Comparison of ENCODE assay signal across 17 cellular contexts in genomic region chr7:100552532-100552931, GRCh38. TPM values are rescaled to one million over a fixed set of nuclear protein-coding genes. Genes with fewer than 3 reads are reported as not detected.
A peak's percentile ranks its signal among the peaks of the same experiment; 100 is the strongest.
DNase-seq lines count a peak whose midpoint lies in the region; ATAC-seq lines count a peak whose summit lies in the region.
"Had no signal": no experiment of that assay in that cellular context is flagged by ENCODE, and none has a peak within 500 bp of the region (broad histone marks: within the 10 kb centered on the region; RNA-seq: fewer than 3 reads in every experiment).

No MANE protein-coding gene starts in this region.

- peaks cover 30% of the 10 kb centered on the region for H3K4me1 Mint-ChIP-seq in activated naive CD8-positive, alpha-beta T cell treated with anti-CD3 and anti-CD28 coated beads, Interleukin-2, amount 10 ng/mL, durations not matched to agents 7 days and 5 days
- peaks cover 32% of the 10 kb centered on the region for H3K4me1 Mint-ChIP-seq in activated naive CD8-positive, alpha-beta T cell treated with anti-CD3 and anti-CD28 coated beads for 36 hours
- peaks cover 43% of the 10 kb centered on the region for H3K4me1 Mint-ChIP-seq in activated CD4-positive, alpha-beta memory T cell treated with anti-CD3 and anti-CD28 coated beads, Interleukin-2, amount 10 ng/mL, durations not matched to agents 7 days and 5 days
- peaks cover 17 to 39% (median 35%) of the 10 kb centered on the region in 4 donors for H3K4me1 Mint-ChIP-seq in naive thymus-derived CD8-positive, alpha-beta T cell

- no peaks in the 10 kb centered on the region for H3K9me3 Mint-ChIP-seq in activated naive CD8-positive, alpha-beta T cell treated with anti-CD3 and anti-CD28 coated beads, Interleukin-2, amount 10 ng/mL, durations not matched to agents 7 days and 5 days
- H3K9me3 Mint-ChIP-seq in activated naive CD8-positive, alpha-beta T cell treated with anti-CD3 and anti-CD28 coated beads for 36 hours: no peaks in the 10 kb centered on the region
- no peaks in the 10 kb centered on the region for H3K9me3 Mint-ChIP-seq in activated CD4-positive, alpha-beta memory T cell treated with anti-CD3 and anti-CD28 coated beads, Interleukin-2, amount 10 ng/mL, durations not matched to agents 7 days and 5 days
- H3K9me3 Mint-ChIP-seq in naive thymus-derived CD8-positive, alpha-beta T cell: no peaks in the 10 kb centered on the region
- H3K9me3 Mint-ChIP-seq: HFFc6 had no signal

- peak overlapping the region; percentile 36 for H3K27ac Mint-ChIP-seq in activated naive CD8-positive, alpha-beta T cell treated with anti-CD3 and anti-CD28 coated beads, Interleukin-2, amount 10 ng/mL, durations not matched to agents 7 days and 5 days
- no peak overlapping the region for H3K27ac Mint-ChIP-seq in activated naive CD8-positive, alpha-beta T cell treated with anti-CD3 and anti-CD28 coated beads for 36 hours
- peak overlapping the region; percentile 5 for H3K27ac Mint-ChIP-seq in activated CD4-positive, alpha-beta memory T cell treated with anti-CD3 and anti-CD28 coated beads, Interleukin-2, amount 10 ng/mL, durations not matched to agents 7 days and 5 days
- H3K27ac Mint-ChIP-seq in naive thymus-derived CD8-positive, alpha-beta T cell: peak overlapping the region in 8 of 10 donors; percentile 2 to 81 (median 50)
- H3K27ac Mint-ChIP-seq: HFFc6 had no signal

- CTCF ChIA-PET in activated CD4-positive, alpha-beta memory T cell treated with anti-CD3 and anti-CD28 coated beads, Interleukin-2, amount 10 ng/mL, durations not matched to agents 7 days and 5 days (lab: Charles Lee): interaction anchor here (0.8 kb wide), 1 partner anchor 11 kb away, joined by 3 read pairs; no protein-coding TSS in a partner anchor

- no peak overlapping the region for H3K4me3 Mint-ChIP-seq in activated naive CD8-positive, alpha-beta T cell treated with anti-CD3 and anti-CD28 coated beads, Interleukin-2, amount 10 ng/mL, durations not matched to agents 7 days and 5 days
- no peak overlapping the region for H3K4me3 Mint-ChIP-seq in activated naive CD8-positive, alpha-beta T cell treated with anti-CD3 and anti-CD28 coated beads for 36 hours
- no peak overlapping the region for H3K4me3 Mint-ChIP-seq in activated CD4-positive, alpha-beta memory T cell treated with anti-CD3 and anti-CD28 coated beads, Interleukin-2, amount 10 ng/mL, durations not matched to agents 7 days and 5 days
- no peak overlapping the region for H3K4me3 Mint-ChIP-seq in naive thymus-derived CD8-positive, alpha-beta T cell
- H3K4me3 Mint-ChIP-seq: HFFc6 had no signal

- POLR2A ChIA-PET in activated naive CD8-positive, alpha-beta T cell treated with anti-CD3 and anti-CD28 coated beads, Interleukin-2, amount 10 ng/mL, durations not matched to agents 7 days and 5 days (lab: Charles Lee): interaction anchor here (0.6 kb wide), 1 partner anchor 36 kb away, joined by 3 read pairs; no protein-coding TSS in a partner anchor
- POLR2A ChIA-PET in activated CD4-positive, alpha-beta memory T cell treated with anti-CD3 and anti-CD28 coated beads, Interleukin-2, amount 10 ng/mL, durations not matched to agents 7 days and 5 days (lab: Charles Lee): no interaction called here
- POLR2A ChIA-PET in naive thymus-derived CD8-positive, alpha-beta T cell (lab: Charles Lee): interaction anchor here (1.1 kb wide), 1 partner anchor 13 kb away, joined by 3 read pairs; the partner anchor contains the start of gene AGFG2

- ATAC-seq in activated naive CD8-positive, alpha-beta T cell treated with anti-CD3 and anti-CD28 coated beads, Interleukin-2, amount 10 ng/mL, durations not matched to agents 7 days and 5 days (ENCODE audit: low read depth): no peak
- no peak for ATAC-seq in naive thymus-derived CD8-positive, alpha-beta T cell

- DNase-seq in activated naive CD8-positive, alpha-beta T cell treated with anti-CD3 and anti-CD28 coated beads, Interleukin-2, amount 10 ng/mL, durations not matched to agents 7 days and 5 days: no peak
- no peak for DNase-seq in activated naive CD8-positive, alpha-beta T cell treated with anti-CD3 and anti-CD28 coated beads for 36 hours
- DNase-seq in HuH-7.5 (ENCODE audit: low spot score) (peak; percentile 0), retina (no peak), SKM-1 treated with dmso at 0.1 percent for 144 hours (lab: John Stamatoyannopoulos, UW; ENCODE audit: unreplicated experiment) (no peak)
- no peak for DNase-seq in activated CD4-positive, alpha-beta memory T cell treated with anti-CD3 and anti-CD28 coated beads, Interleukin-2, amount 10 ng/mL, durations not matched to agents 7 days and 5 days
- no peak for DNase-seq in naive thymus-derived CD8-positive, alpha-beta T cell
- DNase-seq: BE2C, DMS 273 treated with DMSO at 0.1 percent for 48 hours, HFFc6, MM.1S, NCI-H1105 treated with DMSO at 0.1 percent for 48 hours, NCI-H187 treated with DMSO at 0.1 percent for 48 hours, NCI-H446 treated with DMSO at 0.1 percent for 48 hours, NCI-H748 treated with DMSO at 0.1 percent for 48 hours, PC-9 had no signal

- peaks cover 31% of the 10 kb centered on the region for H3K36me3 Mint-ChIP-seq in activated naive CD8-positive, alpha-beta T cell treated with anti-CD3 and anti-CD28 coated beads, Interleukin-2, amount 10 ng/mL, durations not matched to agents 7 days and 5 days
- peaks cover 42% of the 10 kb centered on the region for H3K36me3 Mint-ChIP-seq in activated naive CD8-positive, alpha-beta T cell treated with anti-CD3 and anti-CD28 coated beads for 36 hours
- H3K36me3 Mint-ChIP-seq in activated CD4-positive, alpha-beta memory T cell treated with anti-CD3 and anti-CD28 coated beads, Interleukin-2, amount 10 ng/mL, durations not matched to agents 7 days and 5 days (ENCODE audit: low read depth): peaks cover 59% of the 10 kb centered on the region
- H3K36me3 Mint-ChIP-seq in naive thymus-derived CD8-positive, alpha-beta T cell: peaks cover 3 to 62% (median 24%) of the 10 kb centered on the region in 3 donors

- H3K27me3 Mint-ChIP-seq in activated naive CD8-positive, alpha-beta T cell treated with anti-CD3 and anti-CD28 coated beads, Interleukin-2, amount 10 ng/mL, durations not matched to agents 7 days and 5 days: no peaks in the 10 kb centered on the region
- no peaks in the 10 kb centered on the region for H3K27me3 Mint-ChIP-seq in activated naive CD8-positive, alpha-beta T cell treated with anti-CD3 and anti-CD28 coated beads for 36 hours
- no peaks in the 10 kb centered on the region for H3K27me3 Mint-ChIP-seq in activated CD4-positive, alpha-beta memory T cell treated with anti-CD3 and anti-CD28 coated beads, Interleukin-2, amount 10 ng/mL, durations not matched to agents 7 days and 5 days
- no peaks in the 10 kb centered on the region for H3K27me3 Mint-ChIP-seq in naive thymus-derived CD8-positive, alpha-beta T cell

RNA-seq across cellular contexts. Expression of gene AGFG2, which starts 13.5 kb away (rescaled TPM):
- total RNA-seq in activated naive CD8-positive, alpha-beta T cell treated with anti-CD3 and anti-CD28 coated beads, Interleukin-2, amount 10 ng/mL, durations not matched to agents 7 days and 5 days: 10 to 100 TPM; 51.6 to 54.7 TPM
- 10 to 100 TPM; 52.4 to 55.4 TPM for total RNA-seq in activated naive CD8-positive, alpha-beta T cell treated with anti-CD3 and anti-CD28 coated beads for 36 hours
- total RNA-seq in activated CD4-positive, alpha-beta memory T cell treated with anti-CD3 and anti-CD28 coated beads, Interleukin-2, amount 10 ng/mL, durations not matched to agents 7 days and 5 days: 10 to 100 TPM; 53.9 to 59.8 TPM
- 10 to 100 TPM; 19.0 to 22.0 TPM for total RNA-seq in naive thymus-derived CD8-positive, alpha-beta T cell
- 10 to 100 TPM in 2 of 3 donors, 1 to 10 TPM in 1; 5.8 to 13.6 (median 11.5) TPM for polyA plus RNA-seq in naive thymus-derived CD8-positive, alpha-beta T cell

RNA-seq across cellular contexts. Expression of gene SAP25, which starts 21.2 kb away (rescaled TPM):
- 10 to 100 TPM; 54.3 to 57.6 TPM for total RNA-seq in activated naive CD8-positive, alpha-beta T cell treated with anti-CD3 and anti-CD28 coated beads, Interleukin-2, amount 10 ng/mL, durations not matched to agents 7 days and 5 days
- 1 to 10 TPM; 4.4 to 6.0 TPM for total RNA-seq in activated naive CD8-positive, alpha-beta T cell treated with anti-CD3 and anti-CD28 coated beads for 36 hours
- 10 to 100 TPM; 29.1 to 30.0 TPM for total RNA-seq in activated CD4-positive, alpha-beta memory T cell treated with anti-CD3 and anti-CD28 coated beads, Interleukin-2, amount 10 ng/mL, durations not matched to agents 7 days and 5 days
- 100 to 1,000 TPM; 102 to 118 TPM for total RNA-seq in naive thymus-derived CD8-positive, alpha-beta T cell
- under 1 TPM in 1 of 3 donors, not detected in 2; 0.42 TPM for polyA plus RNA-seq in naive thymus-derived CD8-positive, alpha-beta T cell
- polyA plus RNA-seq: AG04450 had no signal

RNA-seq across cellular contexts. Expression of gene LRCH4, which starts 33.4 kb away (rescaled TPM):
- 100 to 1,000 TPM; 239 to 258 TPM for total RNA-seq in activated naive CD8-positive, alpha-beta T cell treated with anti-CD3 and anti-CD28 coated beads, Interleukin-2, amount 10 ng/mL, durations not matched to agents 7 days and 5 days
- total RNA-seq in activated naive CD8-positive, alpha-beta T cell treated with anti-CD3 and anti-CD28 coated beads for 36 hours: 10 to 100 TPM; 65.6 to 68.1 TPM
- 100 to 1,000 TPM; 199 to 204 TPM for total RNA-seq in activated CD4-positive, alpha-beta memory T cell treated with anti-CD3 and anti-CD28 coated beads, Interleukin-2, amount 10 ng/mL, durations not matched to agents 7 days and 5 days
- 100 to 1,000 TPM; 447 to 454 TPM for total RNA-seq in naive thymus-derived CD8-positive, alpha-beta T cell
- 100 to 1,000 TPM; 131 to 180 (median 153) TPM for polyA plus RNA-seq in naive thymus-derived CD8-positive, alpha-beta T cell

RNA-seq across cellular contexts. Expression of gene FBXO24, which starts 33.6 kb away (rescaled TPM):
- total RNA-seq in activated naive CD8-positive, alpha-beta T cell treated with anti-CD3 and anti-CD28 coated beads, Interleukin-2, amount 10 ng/mL, durations not matched to agents 7 days and 5 days: 1 to 10 TPM; 1.1 to 1.2 TPM
- under 1 TPM; 0.54 to 0.80 TPM for total RNA-seq in activated naive CD8-positive, alpha-beta T cell treated with anti-CD3 and anti-CD28 coated beads for 36 hours
- total RNA-seq in activated CD4-positive, alpha-beta memory T cell treated with anti-CD3 and anti-CD28 coated beads, Interleukin-2, amount 10 ng/mL, durations not matched to agents 7 days and 5 days: 1 to 10 TPM; 1.8 to 2.7 TPM
- total RNA-seq in naive thymus-derived CD8-positive, alpha-beta T cell: 1 to 10 TPM; 2.5 to 3.6 TPM
- polyA plus RNA-seq in naive thymus-derived CD8-positive, alpha-beta T cell: under 1 TPM; 0.60 to 0.95 (median 0.61) TPM

RNA-seq across cellular contexts. Expression of gene PCOLCE, which starts 49.6 kb away (rescaled TPM):
- 10 to 100 TPM; 14.4 to 16.4 TPM for total RNA-seq in activated naive CD8-positive, alpha-beta T cell treated with anti-CD3 and anti-CD28 coated beads, Interleukin-2, amount 10 ng/mL, durations not matched to agents 7 days and 5 days
- 1 to 10 TPM; 4.0 TPM for total RNA-seq in activated naive CD8-positive, alpha-beta T cell treated with anti-CD3 and anti-CD28 coated beads for 36 hours
- total RNA-seq in activated CD4-positive, alpha-beta memory T cell treated with anti-CD3 and anti-CD28 coated beads, Interleukin-2, amount 10 ng/mL, durations not matched to agents 7 days and 5 days: 10 to 100 TPM; 16.0 to 18.7 TPM
- total RNA-seq in naive thymus-derived CD8-positive, alpha-beta T cell: 10 to 100 TPM in 1 of 2 experiments, 1 to 10 TPM in 1; 8.3 to 12.5 TPM
- polyA plus RNA-seq in naive thymus-derived CD8-positive, alpha-beta T cell: 1 to 10 TPM in 1 of 3 donors, under 1 TPM in 2; 0.25 to 1.3 (median 0.64) TPM

Comparison
In these comparisons a context has a peak if more than half of its experiments do, and no peak if none do; other contexts are left out.
1. RNA of gene SAP25, which starts 21.2 kb away (total RNA-seq): 102 to 118 TPM in naive thymus-derived CD8-positive, alpha-beta T cell, 54.3 to 57.6 TPM in activated naive CD8-positive, alpha-beta T cell treated with anti-CD3 and anti-CD28 coated beads, Interleukin-2, amount 10 ng/mL, durations not matched to agents 7 days and 5 days and 29.1 to 30.0 TPM in activated CD4-positive, alpha-beta memory T cell treated with anti-CD3 and anti-CD28 coated beads, Interleukin-2, amount 10 ng/mL, durations not matched to agents 7 days and 5 days; 4.4 to 6.0 TPM in activated naive CD8-positive, alpha-beta T cell treated with anti-CD3 and anti-CD28 coated beads for 36 hours; every median in the first group is over 4 times any median in the second.